Comparison of ENCODE assay signal across 1 cellular context in genomic region chrX:11755724-11756123, GRCh38.
TF ChIP-seq lines count a peak whose summit lies in the region.

No MANE protein-coding gene starts in this region.

TF ChIP-seq in HepG2, 621 proteins besides CTCF, POLR2A, EP300 and RAD21 (continued from another document and continues in another):
- TF ChIP-seq ELF4 (CRISPR knock-in tag; IDR thresholded peaks at IDR 0.05; ENCODE audit: borderline replicate concordance) (no peak), ZNF678 (CRISPR knock-in tag; IDR thresholded peaks at IDR 0.05) (no peak), NKX3-1 (CRISPR knock-in tag; IDR thresholded peaks at IDR 0.05) (no peak), ZNF224 (CRISPR knock-in tag; IDR thresholded peaks at IDR 0.05) (no peak), TAF15 (IDR thresholded peaks at IDR 0.05; ENCODE audit: low read depth, low read length, poor library complexity, severe bottlenecking) (no peak), IRF2 (CRISPR knock-in tag; IDR thresholded peaks at IDR 0.05) (no peak), EED (CRISPR knock-in tag; IDR thresholded peaks at IDR 0.05) (no peak), SNAPC4 (CRISPR knock-in tag; IDR thresholded peaks at IDR 0.05) (no peak), ZMYM3 (CRISPR knock-in tag; IDR thresholded peaks at IDR 0.05) (no peak), HMGXB3 (CRISPR knock-in tag; IDR thresholded peaks at IDR 0.05; ENCODE audit: borderline replicate concordance) (no peak), YEATS2 (CRISPR knock-in tag; IDR thresholded peaks at IDR 0.05; ENCODE audit: borderline replicate concordance) (no peak), GZF1 (CRISPR knock-in tag; IDR thresholded peaks at IDR 0.05) (no peak), ETV5 (CRISPR knock-in tag; IDR thresholded peaks at IDR 0.05; ENCODE audit: borderline replicate concordance) (no peak), XRCC5 (optimal IDR thresholded peaks at IDR 0.05; ENCODE audit: low read length) (no peak), CEBPZ (IDR thresholded peaks at IDR 0.05; ENCODE audit: low read length) (no peak), ZNF782 (CRISPR knock-in tag; IDR thresholded peaks at IDR 0.05; ENCODE audit: borderline replicate concordance) (no peak), KDM3A (CRISPR knock-in tag; IDR thresholded peaks at IDR 0.05; ENCODE audit: low read depth) (no peak), GTF3A (CRISPR knock-in tag; conservative IDR thresholded peaks at IDR 0.05) (no peak), MED1 (CRISPR knock-in tag; IDR thresholded peaks at IDR 0.05) (peak; percentile 22; the same call in 1 of the 2 replicates), KAT7 (CRISPR knock-in tag; IDR thresholded peaks at IDR 0.05; ENCODE audit: borderline replicate concordance) (no peak), ZNF501 (CRISPR knock-in tag; IDR thresholded peaks at IDR 0.05) (no peak), CREM (IDR thresholded peaks at IDR 0.05) (peak; percentile 53; the same call in 1 of the 2 replicates), CREM (CRISPR knock-in tag; IDR thresholded peaks at IDR 0.05) (no peak), TEAD3 (CRISPR knock-in tag; optimal IDR thresholded peaks at IDR 0.05; ENCODE audit: borderline replicate concordance) (peak; percentile 13), NFIB (CRISPR knock-in tag; IDR thresholded peaks at IDR 0.05; ENCODE audit: borderline replicate concordance) (no peak), ZNF256 (CRISPR knock-in tag; conservative IDR thresholded peaks at IDR 0.05) (no peak), DBP (CRISPR knock-in tag; IDR thresholded peaks at IDR 0.05; ENCODE audit: not compliant biosample characterization) (no peak), KLF13 (CRISPR knock-in tag; IDR thresholded peaks at IDR 0.05) (no peak), HNRNPH1 (optimal IDR thresholded peaks at IDR 0.05; ENCODE audit: low read depth, low read length) (no peak), TP53 (CRISPR knock-in tag; conservative IDR thresholded peaks at IDR 0.05) (no peak), ZZZ3 (CRISPR knock-in tag; IDR thresholded peaks at IDR 0.05; ENCODE audit: borderline replicate concordance) (no peak), EHMT2 (IDR thresholded peaks at IDR 0.05; ENCODE audit: borderline replicate concordance, low read depth, low read length) (no peak), SMAD1 (CRISPR knock-in tag; IDR thresholded peaks at IDR 0.05; ENCODE audit: borderline replicate concordance, low read depth) (no peak), FOXA1 (IDR thresholded peaks at IDR 0.05) (peak; percentile 75), FOXA1 (CRISPR knock-in tag; IDR thresholded peaks at IDR 0.05) (peak; percentile 87), GRHL1 (CRISPR knock-in tag; conservative IDR thresholded peaks at IDR 0.05) (no peak), ZSCAN22 (CRISPR knock-in tag; IDR thresholded peaks at IDR 0.05) (no peak), FOXJ3 (CRISPR knock-in tag; IDR thresholded peaks at IDR 0.05; ENCODE audit: borderline replicate concordance) (peak; percentile 26; the same call in 1 of the 2 replicates), ZNF513 (CRISPR knock-in tag; conservative IDR thresholded peaks at IDR 0.05) (no peak), ZNF614 (CRISPR knock-in tag; IDR thresholded peaks at IDR 0.05; ENCODE audit: borderline replicate concordance) (0 out of 2 replicates have a peak, but pooled peaks have one; percentile 22), ZNF441 (CRISPR knock-in tag; IDR thresholded peaks at IDR 0.05; ENCODE audit: borderline replicate concordance) (no peak), ARHGAP35 (CRISPR knock-in tag; IDR thresholded peaks at IDR 0.05; ENCODE audit: borderline replicate concordance) (no peak), MYNN (CRISPR knock-in tag; IDR thresholded peaks at IDR 0.05; ENCODE audit: low read depth) (no peak), CREB3 (CRISPR knock-in tag; IDR thresholded peaks at IDR 0.05) (no peak), ZNF589 (CRISPR knock-in tag; conservative IDR thresholded peaks at IDR 0.05) (no peak), ZNF335 (CRISPR knock-in tag; IDR thresholded peaks at IDR 0.05) (no peak), ZNF460 (CRISPR knock-in tag; IDR thresholded peaks at IDR 0.05; ENCODE audit: borderline replicate concordance) (no peak), SALL2 (CRISPR knock-in tag; IDR thresholded peaks at IDR 0.05) (no peak), ZNF605 (CRISPR knock-in tag; IDR thresholded peaks at IDR 0.05) (no peak)
